ENCODE assay signal across 13 cellular contexts in the genomic region with DNA sequence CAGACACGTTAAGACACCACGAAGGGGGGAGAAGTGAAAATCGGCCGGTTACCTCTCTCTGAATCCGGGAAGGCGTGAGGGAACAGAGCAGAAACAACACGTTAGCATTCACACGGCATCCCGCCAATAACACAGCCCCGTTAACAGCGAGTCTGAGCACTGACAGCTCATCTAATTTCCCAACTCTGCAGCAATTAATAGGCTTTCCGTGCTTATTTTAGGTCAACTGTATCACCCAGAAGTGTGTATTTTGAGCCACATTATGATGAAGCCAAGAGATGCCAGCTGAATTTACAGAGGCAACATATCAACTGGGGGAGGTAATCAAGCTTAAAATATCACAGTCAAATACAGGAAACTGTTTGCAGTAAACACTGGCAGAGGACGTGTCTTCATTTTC.
DNase-seq lines count a peak whose midpoint lies in the region; ATAC-seq and TF ChIP-seq lines count a peak whose summit lies in the region.
"Had no signal": no experiment of that assay in that cellular context is flagged by ENCODE, and none has a peak within 500 bp of the region (broad histone marks: within the 10 kb centered on the region; RNA-seq: fewer than 3 reads in every experiment).

No MANE protein-coding gene starts in this region.

- no peak for TF ChIP-seq EP300 in upper lobe of left lung (IDR thresholded peaks at IDR 0.05)
- TF ChIP-seq EP300 in stomach (IDR thresholded peaks at IDR 0.05) = no peak

- H3K27me3 Mint-ChIP-seq in stimulated activated memory B cell treated with anti-CD40 and anti-IgM and Interleukin-4, amounts not matched to agents 10 μg/mL and 1 μg/mL and 100 μg/mL, for 72 hours = no peaks in the 10 kb centered on the region

- H3K27me3 ChIP-seq in upper lobe of left lung (no peaks in the 10 kb centered on the region), stomach (no peaks in the 10 kb centered on the region)

- WGBS in upper lobe of left lung, 2 donors = 69 to 73% methylated on average over 13 of the region's 13 CpGs
- WGBS in stomach, 5 donors = 72 to 87% (median 83%) methylated on average over 13 of the region's 13 CpGs

- TF ChIP-seq CTCF in upper lobe of left lung (IDR thresholded peaks at IDR 0.05) (no peak), stomach (IDR thresholded peaks at IDR 0.05) (no peak)

- H3K4me1 ChIP-seq in upper lobe of left lung = peaks cover 0 to 17% (median 6%) of the 10 kb centered on the region in 4 donors
- H3K4me1 ChIP-seq in stomach = peaks cover 0 to 9% (median 0%) of the 10 kb centered on the region in 4 donors

- H3K9me3 Mint-ChIP-seq in stimulated activated memory B cell treated with anti-CD40 and anti-IgM and Interleukin-4, amounts not matched to agents 10 μg/mL and 1 μg/mL and 100 μg/mL, for 72 hours = no peaks in the 10 kb centered on the region

- DNase-seq in DMS53 (lab: John Stamatoyannopoulos, UW) (peak; percentile 74), DMS53 treated with DMSO at 0.1 percent for 48 hours (lab: John Stamatoyannopoulos, UW; ENCODE audit: unreplicated experiment) (no peak), NCI-H748 treated with DMSO at 0.1 percent for 48 hours (lab: John Stamatoyannopoulos, UW) (peak; percentile 9), cardiac septum (ENCODE audit: low spot score) (peak; percentile 58), upper lobe of left lung (no peak), stomach (no peak)
- DNase-seq: 8988T; activated CD8-positive, alpha-beta memory T cell treated with anti-CD3 and anti-CD28 coated beads, Interleukin-2, amount 50 U/mL, for 4 hours; GM23248; midbrain; NCI-H1436 treated with DMSO at 0.1 percent for 48 hours had no signal

- H3K36me3 ChIP-seq in upper lobe of left lung (no peaks in the 10 kb centered on the region), stomach (peaks cover 0 to 4% (median 2%) of the 10 kb centered on the region in 4 donors)

- H3K4me3 ChIP-seq in upper lobe of left lung (no peak overlapping the region), stomach (no peak overlapping the region)
- H3K4me3 ChIP-seq: GM23248 had no signal

- H3K4me1 Mint-ChIP-seq in stimulated activated memory B cell treated with anti-CD40 and anti-IgM and Interleukin-4, amounts not matched to agents 10 μg/mL and 1 μg/mL and 100 μg/mL, for 72 hours = peaks cover 27% of the 10 kb centered on the region

- peak overlapping the region; percentile 19 for H3K27ac Mint-ChIP-seq in stimulated activated memory B cell treated with anti-CD40 and anti-IgM and Interleukin-4, amounts not matched to agents 10 μg/mL and 1 μg/mL and 100 μg/mL, for 72 hours

- no peaks in the 10 kb centered on the region for H3K36me3 Mint-ChIP-seq in stimulated activated memory B cell treated with anti-CD40 and anti-IgM and Interleukin-4, amounts not matched to agents 10 μg/mL and 1 μg/mL and 100 μg/mL, for 72 hours

- TF ChIP-seq POLR2A in upper lobe of left lung (IDR thresholded peaks at IDR 0.05) (no peak), stomach (IDR thresholded peaks at IDR 0.05) (no peak)

- no peaks in the 10 kb centered on the region for H3K9me3 ChIP-seq in upper lobe of left lung
- H3K9me3 ChIP-seq in stomach = no peaks in the 10 kb centered on the region

- ATAC-seq in stimulated activated memory B cell treated with anti-CD40 and anti-IgM and Interleukin-4, amounts not matched to agents 10 μg/mL and 1 μg/mL and 100 μg/mL, for 72 hours = no peak
- no peak for ATAC-seq in upper lobe of left lung (ENCODE audit: low FRiP score in 2 of 2)
- no peak for ATAC-seq in GM18858 (IDR thresholded peaks at IDR 0.05; ENCODE audit: unreplicated experiment)

- H3K27ac ChIP-seq in upper lobe of left lung = no peak overlapping the region
- H3K27ac ChIP-seq in stomach = no peak overlapping the region
- H3K27ac ChIP-seq: GM23248 had no signal

- no peak overlapping the region for H3K4me3 Mint-ChIP-seq in stimulated activated memory B cell treated with anti-CD40 and anti-IgM and Interleukin-4, amounts not matched to agents 10 μg/mL and 1 μg/mL and 100 μg/mL, for 72 hours

- intact Hi-C loops in cardiac septum (cut with DNase I) (loop anchor here (2.0 to 5.0 kb wide), 4 partner anchors 55 to 374 kb away; no protein-coding TSS in a partner anchor), stomach (cut with DNase I; ENCODE audit: low total_unique reads) (no loop called here)

Comparison
In these comparisons a context has a peak if more than half of its experiments do, and no peak if none do; other contexts are left out.
1. DNase-seq: peak in DMS53 (single experiment), NCI-H748 treated with DMSO at 0.1 percent for 48 hours (single experiment) and cardiac septum (single experiment); none in DMS53 treated with DMSO at 0.1 percent for 48 hours (single experiment), upper lobe of left lung (0 of 2) and stomach (single experiment).